ENCODE assay signal across 13 cellular contexts in genomic region chr20:4234128-4234527, GRCh38. TPM values are rescaled to one million over a fixed set of nuclear protein-coding genes. Genes with fewer than 3 reads are reported as not detected.
DNase-seq lines count a peak whose midpoint lies in the region; ATAC-seq and TF ChIP-seq lines count a peak whose summit lies in the region.
"Had no signal": no experiment of that assay in that cellular context is flagged by ENCODE, and none has a peak within 500 bp of the region (broad histone marks: within the 10 kb centered on the region; RNA-seq: fewer than 3 reads in every experiment).

No MANE protein-coding gene starts in this region.

- no peaks in the 10 kb centered on the region for H3K9me3 ChIP-seq in right cardiac atrium (ENCODE audit: control insufficient read depth, low read length)
- H3K9me3 ChIP-seq: sigmoid colon, thyroid gland had no signal

- WGBS in right cardiac atrium: 42% methylated on average over 4 of the region's 4 CpGs

- in situ Hi-C loops in brain microvascular endothelial cell (cut with HindIII; ENCODE audit: low pct_ligation_motif_present, low sequenced_read_pairs) (no loop called here), KBM-7 (cut with MboI; ENCODE audit: low pct_unique_long_range_greater_than_20kb, low sequenced_read_pairs) (loop anchor here (10.0 kb wide), 1 partner anchor 351 kb away; no protein-coding TSS in a partner anchor)

- H3K9me3 Mint-ChIP-seq in activated T-cell treated with anti-CD3 and anti-CD28 coated beads, Interleukin-2, amount 50 U/mL, for 4 hours: no peaks in the 10 kb centered on the region
- H3K9me3 Mint-ChIP-seq: endodermal cell had no signal

- no peak overlapping the region for H3K4me3 Mint-ChIP-seq in activated T-cell treated with anti-CD3 and anti-CD28 coated beads, Interleukin-2, amount 50 U/mL, for 4 hours
- H3K4me3 Mint-ChIP-seq: endodermal cell had no signal

- peaks cover 26% of the 10 kb centered on the region for H3K27me3 Mint-ChIP-seq in activated T-cell treated with anti-CD3 and anti-CD28 coated beads, Interleukin-2, amount 50 U/mL, for 4 hours (ENCODE audit: low read depth)

- H3K4me3 ChIP-seq in right cardiac atrium (ENCODE audit: low read length): no peak overlapping the region
- no peak overlapping the region for H3K4me3 ChIP-seq in brain microvascular endothelial cell (ENCODE audit: low read depth, low read length)
- H3K4me3 ChIP-seq: sigmoid colon, thyroid gland had no signal

- H3K4me1 ChIP-seq in right cardiac atrium (ENCODE audit: control insufficient read depth, insufficient read depth, low read length): no peaks in the 10 kb centered on the region
- H3K4me1 ChIP-seq: thyroid gland had no signal

- H3K27me3 ChIP-seq in right cardiac atrium (ENCODE audit: control insufficient read depth, insufficient read depth): no peaks in the 10 kb centered on the region
- no peaks in the 10 kb centered on the region for H3K27me3 ChIP-seq in brain microvascular endothelial cell (replicated peaks)
- H3K27me3 ChIP-seq: sigmoid colon, thyroid gland had no signal

- peak; percentile 71 to 72 for ATAC-seq in right cardiac atrium
- no peak for ATAC-seq in activated T-cell treated with anti-CD3 and anti-CD28 coated beads, Interleukin-2, amount 50 U/mL, for 4 hours
- no peak for ATAC-seq in GM19351 (IDR thresholded peaks at IDR 0.05; ENCODE audit: unreplicated experiment)

- H3K27ac ChIP-seq in right cardiac atrium (ENCODE audit: low read length) (no peak overlapping the region), brain microvascular endothelial cell (no peak overlapping the region)
- H3K27ac ChIP-seq: sigmoid colon, thyroid gland had no signal

- TF ChIP-seq CTCF in brain microvascular endothelial cell (IDR thresholded peaks at IDR 0.05; ENCODE audit: low read depth, low read length, missing control alignments): no peak

- H3K36me3 ChIP-seq in brain microvascular endothelial cell (replicated peaks): no peaks in the 10 kb centered on the region
- H3K36me3 ChIP-seq: sigmoid colon, thyroid gland had no signal

- intact Hi-C loops in right cardiac atrium (cut with DNase I): no loop called here
- intact Hi-C loops in cardiac septum (cut with DNase I): no loop called here

- no peaks in the 10 kb centered on the region for H3K36me3 Mint-ChIP-seq in activated T-cell treated with anti-CD3 and anti-CD28 coated beads, Interleukin-2, amount 50 U/mL, for 4 hours (ENCODE audit: insufficient read depth)

- DNase-seq in right cardiac atrium (peak; percentile 54 to 71 (median 64)), cardiac septum (ENCODE audit: low spot score) (no peak), brain microvascular endothelial cell (peak; percentile 53), lung microvascular endothelial cell (ENCODE audit: low read depth in 2 of 2) (peak; percentile 11 to 90), T-helper 9 cell (no peak), KBM-7 (no peak)
- no peak for DNase-seq in activated T-cell treated with anti-CD3 and anti-CD28 coated beads, Interleukin-2, amount 50 U/mL, for 4 hours
- DNase-seq: DMS79 treated with DMSO at 0.1 percent for 48 hours, endodermal cell, KG1, sigmoid colon, thyroid gland had no signal

- no peaks in the 10 kb centered on the region for H3K4me1 Mint-ChIP-seq in activated T-cell treated with anti-CD3 and anti-CD28 coated beads, Interleukin-2, amount 50 U/mL, for 4 hours (ENCODE audit: low read depth)
- H3K4me1 Mint-ChIP-seq: endodermal cell had no signal

RNA-seq across cellular contexts. Expression of gene ADRA1D, which starts 15.0 kb away (rescaled TPM):
- under 1 TPM in 1 of 4 donors, not detected in 3; 0.09 TPM for total RNA-seq in right cardiac atrium
- polyA plus RNA-seq in right cardiac atrium: 0.05 TPM
- total RNA-seq in cardiac septum: 0.40 TPM
- under 0.01 TPM in 1 of 2 replicates, not detected in the other for total RNA-seq in lung microvascular endothelial cell
- not detected for total RNA-seq in activated T-cell treated with anti-CD3 and anti-CD28 coated beads, Interleukin-2, amount 50 U/mL, for 4 hours
- total RNA-seq: endodermal cell had no signal

Comparison
In these comparisons a context has a peak if more than half of its experiments do, and no peak if none do; other contexts are left out.
1. DNase-seq: peak in right cardiac atrium (3 of 3), brain microvascular endothelial cell (single experiment) and lung microvascular endothelial cell (2 of 2); none in cardiac septum (single experiment), T-helper 9 cell (single experiment), activated T-cell treated with anti-CD3 and anti-CD28 coated beads, Interleukin-2, amount 50 U/mL, for 4 hours (single experiment) and KBM-7 (single experiment).
2. ATAC-seq: peak in right cardiac atrium (2 of 2); none in activated T-cell treated with anti-CD3 and anti-CD28 coated beads, Interleukin-2, amount 50 U/mL, for 4 hours (0 of 2) and GM19351 (single experiment).